ENCODE assay signal across 17 cellular contexts in genomic region chr5:77145666-77146065, GRCh38. TPM values are rescaled to one million over a fixed set of nuclear protein-coding genes. Genes with fewer than 3 reads are reported as not detected.
DNase-seq lines count a peak whose midpoint lies in the region; ATAC-seq and TF ChIP-seq lines count a peak whose summit lies in the region.
"Had no signal": no experiment of that assay in that cellular context is flagged by ENCODE, and none has a peak within 500 bp of the region (broad histone marks: within the 10 kb centered on the region; RNA-seq: fewer than 3 reads in every experiment).

No MANE protein-coding gene starts in this region.

- H3K36me3 ChIP-seq in vagina, result no peaks in the 10 kb centered on the region
- H3K36me3 ChIP-seq: tibial nerve had no signal

- no peak for TF ChIP-seq CTCF in fibroblast of villous mesenchyme (IDR thresholded peaks at IDR 0.05; ENCODE audit: insufficient read depth, low read depth, low read length)
- TF ChIP-seq CTCF in vagina (IDR thresholded peaks at IDR 0.05), result no peak

- DNase-seq in activated naive CD8-positive, alpha-beta T cell treated with anti-CD3 and anti-CD28 coated beads for 36 hours, result no peak
- no peak for DNase-seq in activated naive CD8-positive, alpha-beta T cell treated with anti-CD3 and anti-CD28 coated beads, Interleukin-2, amount 50 U/mL, for 24 hours
- no peak for DNase-seq in activated T-helper 2 cell treated with anti-CD3 and anti-CD28 coated beads, Interferon-gamma antibody, Interleukin-2, Interleukin-4, amounts not matched to agents 10 μg/mL and 5 μg/mL and 100 μg/mL, durations not matched to agents 14 hours and 24 hours and 36 hours (ENCODE audit: low spot score)
- DNase-seq in fibroblast of villous mesenchyme (ENCODE audit: low read depth) (peak; percentile 52), vagina (ENCODE audit: extremely low spot score in 2 of 2) (no peak), DMS79 treated with DMSO at 0.1 percent for 48 hours (lab: John Stamatoyannopoulos, UW) (no peak)
- DNase-seq in stimulated activated CD4-positive, alpha-beta T cell treated with anti-CD3 and anti-CD28 coated beads, Interleukin-2, amount 100 ng/mL, for 24 hours, result no peak
- DNase-seq: activated naive CD4-positive, alpha-beta T cell treated with anti-CD3 and anti-CD28 coated beads, Interleukin-2, amount 50 U/mL, for 16 hours; effector CD8-positive, alpha-beta T cell; GOT3; mucosa of descending colon; NCI-H187 treated with DMSO at 0.1 percent for 48 hours; NCI-H82; retina had no signal

- H3K4me1 ChIP-seq in vagina, result no peaks in the 10 kb centered on the region

- TF ChIP-seq POLR2A in vagina (IDR thresholded peaks at IDR 0.05), result no peak

- intact Hi-C loops in activated T-helper 2 cell treated with anti-CD3 and anti-CD28 coated beads, Interferon-gamma antibody, Interleukin-2, Interleukin-4, amounts not matched to agents 10 μg/mL and 5 μg/mL and 100 μg/mL, durations not matched to agents 14 hours and 24 hours and 36 hours (cut with micrococcal nuclease), result loop anchor here (2.0 to 10.0 kb wide), 2 partner anchors 289 to 487 kb away; no protein-coding TSS in a partner anchor
- intact Hi-C loops in vagina (cut with DNase I), result loop anchor here (10.0 kb wide), 1 partner anchor 349 kb away; the partner anchor contains the start of gene WDR41

- no peak for ATAC-seq in activated naive CD8-positive, alpha-beta T cell treated with anti-CD3 and anti-CD28 coated beads, Interleukin-2, amount 50 U/mL, for 24 hours
- no peak for ATAC-seq in GM21529 (IDR thresholded peaks at IDR 0.05; ENCODE audit: unreplicated experiment)
- ATAC-seq: mucosa of descending colon had no signal

- peaks cover 12% of the 10 kb centered on the region for H3K4me1 Mint-ChIP-seq in activated naive CD8-positive, alpha-beta T cell treated with anti-CD3 and anti-CD28 coated beads for 36 hours
- peaks cover 10% of the 10 kb centered on the region for H3K4me1 Mint-ChIP-seq in activated naive CD8-positive, alpha-beta T cell treated with anti-CD3 and anti-CD28 coated beads, Interleukin-2, amount 50 U/mL, for 24 hours
- H3K4me1 Mint-ChIP-seq in activated T-helper 2 cell treated with anti-CD3 and anti-CD28 coated beads, Interferon-gamma antibody, Interleukin-2, Interleukin-4, amounts not matched to agents 10 μg/mL and 5 μg/mL and 100 μg/mL, durations not matched to agents 14 hours and 24 hours and 36 hours (ENCODE audit: low read depth), result peaks cover 18% of the 10 kb centered on the region
- H3K4me1 Mint-ChIP-seq: IgD-negative memory B cell had no signal

- H3K27ac ChIP-seq in vagina, result peak overlapping the region; percentile 6
- H3K27ac ChIP-seq: tibial nerve had no signal

- H3K9me3 Mint-ChIP-seq in activated naive CD8-positive, alpha-beta T cell treated with anti-CD3 and anti-CD28 coated beads for 36 hours, result no peaks in the 10 kb centered on the region
- no peaks in the 10 kb centered on the region for H3K9me3 Mint-ChIP-seq in activated naive CD8-positive, alpha-beta T cell treated with anti-CD3 and anti-CD28 coated beads, Interleukin-2, amount 50 U/mL, for 24 hours
- H3K9me3 Mint-ChIP-seq in activated T-helper 2 cell treated with anti-CD3 and anti-CD28 coated beads, Interferon-gamma antibody, Interleukin-2, Interleukin-4, amounts not matched to agents 10 μg/mL and 5 μg/mL and 100 μg/mL, durations not matched to agents 14 hours and 24 hours and 36 hours, result no peaks in the 10 kb centered on the region
- H3K9me3 Mint-ChIP-seq: IgD-negative memory B cell had no signal

- H3K4me3 ChIP-seq in fibroblast of villous mesenchyme (ENCODE audit: low read depth, low read length), result no peak overlapping the region
- no peak overlapping the region for H3K4me3 ChIP-seq in vagina
- H3K4me3 ChIP-seq: mucosa of descending colon, tibial nerve had no signal

- H3K4me3 Mint-ChIP-seq in activated naive CD8-positive, alpha-beta T cell treated with anti-CD3 and anti-CD28 coated beads for 36 hours, result no peak overlapping the region
- no peak overlapping the region for H3K4me3 Mint-ChIP-seq in activated naive CD8-positive, alpha-beta T cell treated with anti-CD3 and anti-CD28 coated beads, Interleukin-2, amount 50 U/mL, for 24 hours
- H3K4me3 Mint-ChIP-seq in activated T-helper 2 cell treated with anti-CD3 and anti-CD28 coated beads, Interferon-gamma antibody, Interleukin-2, Interleukin-4, amounts not matched to agents 10 μg/mL and 5 μg/mL and 100 μg/mL, durations not matched to agents 14 hours and 24 hours and 36 hours (ENCODE audit: low read depth), result no peak overlapping the region
- H3K4me3 Mint-ChIP-seq: IgD-negative memory B cell had no signal

- H3K9me3 ChIP-seq in vagina, result no peaks in the 10 kb centered on the region
- H3K9me3 ChIP-seq: mucosa of descending colon, tibial nerve had no signal

- peak overlapping the region; percentile 46 for H3K27ac Mint-ChIP-seq in activated naive CD8-positive, alpha-beta T cell treated with anti-CD3 and anti-CD28 coated beads for 36 hours
- no peak overlapping the region for H3K27ac Mint-ChIP-seq in activated naive CD8-positive, alpha-beta T cell treated with anti-CD3 and anti-CD28 coated beads, Interleukin-2, amount 50 U/mL, for 24 hours
- H3K27ac Mint-ChIP-seq in activated T-helper 2 cell treated with anti-CD3 and anti-CD28 coated beads, Interferon-gamma antibody, Interleukin-2, Interleukin-4, amounts not matched to agents 10 μg/mL and 5 μg/mL and 100 μg/mL, durations not matched to agents 14 hours and 24 hours and 36 hours, result peak overlapping the region; percentile 34

- H3K27me3 Mint-ChIP-seq in activated naive CD8-positive, alpha-beta T cell treated with anti-CD3 and anti-CD28 coated beads for 36 hours, result no peaks in the 10 kb centered on the region
- peaks cover 2% of the 10 kb centered on the region for H3K27me3 Mint-ChIP-seq in activated naive CD8-positive, alpha-beta T cell treated with anti-CD3 and anti-CD28 coated beads, Interleukin-2, amount 50 U/mL, for 24 hours
- peaks cover 24% of the 10 kb centered on the region for H3K27me3 Mint-ChIP-seq in activated T-helper 2 cell treated with anti-CD3 and anti-CD28 coated beads, Interferon-gamma antibody, Interleukin-2, Interleukin-4, amounts not matched to agents 10 μg/mL and 5 μg/mL and 100 μg/mL, durations not matched to agents 14 hours and 24 hours and 36 hours (ENCODE audit: low read depth)

- H3K36me3 Mint-ChIP-seq in activated naive CD8-positive, alpha-beta T cell treated with anti-CD3 and anti-CD28 coated beads for 36 hours, result peaks cover 2% of the 10 kb centered on the region
- no peaks in the 10 kb centered on the region for H3K36me3 Mint-ChIP-seq in activated naive CD8-positive, alpha-beta T cell treated with anti-CD3 and anti-CD28 coated beads, Interleukin-2, amount 50 U/mL, for 24 hours (ENCODE audit: low read depth)
- H3K36me3 Mint-ChIP-seq in activated T-helper 2 cell treated with anti-CD3 and anti-CD28 coated beads, Interferon-gamma antibody, Interleukin-2, Interleukin-4, amounts not matched to agents 10 μg/mL and 5 μg/mL and 100 μg/mL, durations not matched to agents 14 hours and 24 hours and 36 hours (ENCODE audit: low read depth), result no peaks in the 10 kb centered on the region
- H3K36me3 Mint-ChIP-seq: IgD-negative memory B cell had no signal

- H3K27me3 ChIP-seq in vagina, result no peaks in the 10 kb centered on the region
- H3K27me3 ChIP-seq: tibial nerve had no signal

RNA-seq across cellular contexts. Expression of gene ZBED3, which starts 58.6 kb away (rescaled TPM):
- 1 to 10 TPM; 6.3 to 8.0 TPM for total RNA-seq in activated naive CD8-positive, alpha-beta T cell treated with anti-CD3 and anti-CD28 coated beads for 36 hours
- total RNA-seq in activated T-helper 2 cell treated with anti-CD3 and anti-CD28 coated beads, Interferon-gamma antibody, Interleukin-2, Interleukin-4, amounts not matched to agents 10 μg/mL and 5 μg/mL and 100 μg/mL, durations not matched to agents 14 hours and 24 hours and 36 hours, result 0.48 and 0.60 TPM in 2 replicates
- 1.3 and 2.6 TPM in 2 replicates for total RNA-seq in fibroblast of villous mesenchyme
- total RNA-seq in vagina, result 9.1 TPM
